In the genomic region with DNA sequence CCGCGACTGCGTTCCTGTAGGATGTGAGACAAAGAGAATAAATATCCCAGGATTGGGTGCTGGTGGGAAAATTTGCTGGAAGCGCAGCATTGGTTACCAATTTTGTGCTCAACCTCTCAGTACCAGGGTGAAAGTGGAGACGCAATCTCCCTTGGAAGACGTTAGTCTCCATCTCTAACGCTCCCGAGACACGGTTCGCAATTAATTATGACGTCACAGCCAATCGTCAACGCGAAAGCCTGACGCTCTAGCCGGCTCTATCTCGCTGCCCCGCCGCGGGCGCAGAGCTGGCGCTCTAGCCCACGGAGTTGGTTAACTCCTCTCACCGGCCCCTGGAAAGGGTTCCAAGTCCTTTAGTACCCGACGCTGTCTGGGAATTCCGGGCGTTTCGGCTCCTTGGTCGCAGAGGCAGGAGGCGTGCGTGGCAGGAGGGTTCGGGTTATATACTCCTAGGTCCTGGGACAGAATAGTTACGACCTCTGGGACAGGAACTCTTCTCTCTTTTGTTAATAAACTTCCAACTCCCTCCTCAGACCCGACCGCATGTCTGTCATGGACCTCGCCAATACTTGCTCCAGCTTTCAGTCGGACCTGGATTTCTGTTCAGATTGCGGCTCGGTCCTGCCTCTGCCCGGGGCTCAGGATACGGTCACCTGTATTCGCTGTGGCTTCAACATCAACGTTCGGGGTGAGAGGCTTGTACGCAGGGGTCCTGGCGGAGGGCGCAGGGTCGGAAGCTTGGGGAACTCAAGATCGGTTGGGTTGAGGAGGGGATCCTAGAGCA, we compare ENCODE assay signal across 8 cellular contexts. TPM values are rescaled to one million over a fixed set of nuclear protein-coding genes. Genes with fewer than 3 reads are reported as not detected.
DNase-seq lines count a peak whose midpoint lies in the region; ATAC-seq, FAIRE-seq and TF ChIP-seq lines count a peak whose summit lies in the region.

A gene with protein sequence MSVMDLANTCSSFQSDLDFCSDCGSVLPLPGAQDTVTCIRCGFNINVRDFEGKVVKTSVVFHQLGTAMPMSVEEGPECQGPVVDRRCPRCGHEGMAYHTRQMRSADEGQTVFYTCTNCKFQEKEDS (plus strand): TSS at position 284 of the 784 bp plus-strand sequence. CDS start 260 bp downstream, at position 544.

- peak within 1 kb of the TSS; percentile 67 for H2BK5ac ChIP-seq in H1 (ENCODE audit: low read depth, low read length)
- no peak within 1 kb of the TSS for H2BK5ac ChIP-seq in mesenchymal stem cell (ENCODE audit: low read depth, low read length, poor library complexity, severe bottlenecking)

- H3K9me3 ChIP-seq in NT2/D1 (ENCODE audit: insufficient read depth, low read length), result no peaks in the 10 kb centered on the region
- H3K9me3 ChIP-seq in H1 (ENCODE audit: insufficient read depth in 2 of 2, low read depth in 1 of 2, low read length in 1 of 2), result no peaks in the 10 kb centered on the region
- H3K9me3 ChIP-seq in mesenchymal stem cell (ENCODE audit: control insufficient read depth, low read length), result no peaks in the 10 kb centered on the region

- peak; percentile 88 for ATAC-seq in GM21360 (IDR thresholded peaks at IDR 0.05; ENCODE audit: unreplicated experiment)
- ATAC-seq in activated CD8-positive, alpha-beta memory T cell treated with anti-CD3 and anti-CD28 coated beads, Interleukin-2, amount 10 ng/mL, durations not matched to agents 7 days and 5 days, result peak; percentile 92

- FAIRE-seq in H1 (lab: Jason Lieb, UNC), result peak; percentile 24

- peaks cover 26% of the 10 kb centered on the region for H3K36me3 ChIP-seq in NT2/D1 (ENCODE audit: insufficient read depth, insufficient read length, low read length)
- H3K36me3 ChIP-seq in H1 (ENCODE audit: control insufficient read depth in 2 of 4, insufficient read depth in 4 of 4, low read length in 3 of 4), result peaks cover 0 to 4% (median under 1%) of the 10 kb centered on the region in 4 experiments; a peak in 4 of 8 replicates
- H3K36me3 ChIP-seq in mesenchymal stem cell (ENCODE audit: control insufficient read depth in 1 of 2, insufficient read depth in 2 of 2, low read depth in 1 of 2, low read length in 2 of 2), result peaks cover 0 to 39% of the 10 kb centered on the region in 2 experiments

- peak within 1 kb of the TSS; percentile 28 for H4K5ac ChIP-seq in H1 (ENCODE audit: insufficient read length, low read depth, low read length)

- H3K4me1 Mint-ChIP-seq in activated CD8-positive, alpha-beta memory T cell treated with anti-CD3 and anti-CD28 coated beads, Interleukin-2, amount 10 ng/mL, durations not matched to agents 7 days and 5 days, result peaks cover 40% of the 10 kb centered on the region

- H3K27ac ChIP-seq in H1 (ENCODE audit: low read depth, low read length), result peak within 1 kb of the TSS; percentile 81
- peak within 1 kb of the TSS; percentile 72 for H3K27ac ChIP-seq in mesenchymal stem cell (ENCODE audit: low read length, poor library complexity, severe bottlenecking)

- no peaks in the 10 kb centered on the region for H3K27me3 Mint-ChIP-seq in activated CD8-positive, alpha-beta memory T cell treated with anti-CD3 and anti-CD28 coated beads, Interleukin-2, amount 10 ng/mL, durations not matched to agents 7 days and 5 days

- H2BK15ac ChIP-seq in H1 (ENCODE audit: low read length) (peak within 1 kb of the TSS; percentile 36; the same call in 1 of the 2 replicates), mesenchymal stem cell (ENCODE audit: low read depth, poor library complexity, severe bottlenecking) (no peak within 1 kb of the TSS)

- no peaks in the 10 kb centered on the region for H4K20me1 ChIP-seq in H1 (replicated peaks in 1 of 2; ENCODE audit: control insufficient read depth in 1 of 2, insufficient read depth in 2 of 2, low read length in 2 of 2)

- H3K79me2 ChIP-seq in H1 (ENCODE audit: control insufficient read depth in 1 of 2, insufficient read depth in 2 of 2, low read length in 2 of 2), result peaks cover 0 to 16% of the 10 kb centered on the region in 2 experiments; a peak in 2 of 4 replicates

- H2AK5ac ChIP-seq in H1 (ENCODE audit: low read depth, low read length), result peak within 1 kb of the TSS; percentile 1; the same call in 1 of the 2 replicates
- H2AK5ac ChIP-seq in mesenchymal stem cell (ENCODE audit: low read length, severe bottlenecking), result peak within 1 kb of the TSS; percentile 6

- H2AFZ ChIP-seq in H1 (ENCODE audit: low read length), result peak within 1 kb of the TSS; percentile 96
- peak within 1 kb of the TSS; percentile 83 for H2AFZ ChIP-seq in mesenchymal stem cell (ENCODE audit: low read depth, low read length)

- H3K23ac ChIP-seq in H1 (ENCODE audit: insufficient read length) (no peak within 1 kb of the TSS), mesenchymal stem cell (ENCODE audit: low read length in 2 of 2) (peak within 1 kb of the TSS in 1 of 2 experiments; percentile 57)

- DNase-seq in CMK (ENCODE audit: low read depth) (peak; percentile 83), HUDEP-2 (lab: John Stamatoyannopoulos, UW; ENCODE audit: unreplicated experiment in 76 of 76) (peak in 74 of 76 experiments; percentile 58 to 97 (median 90)), NT2/D1 (ENCODE audit: low read depth, low spot score) (peak; percentile 87), H1 (ENCODE audit: low read depth in 1 of 2, low spot score in 2 of 2) (peak; percentile 77 to 87), mesenchymal stem cell (peak; percentile 97)
- DNase-seq in activated CD8-positive, alpha-beta memory T cell treated with anti-CD3 and anti-CD28 coated beads, Interleukin-2, amount 10 ng/mL, durations not matched to agents 7 days and 5 days, result peak; percentile 94
- DNase-seq in stimulated activated CD8-positive, alpha-beta memory T cell treated with anti-CD3 and anti-CD28 coated beads, Interleukin-12 subunit alpha, Interleukin-12 subunit beta, amount 100 ng/mL, for 4 hours (ENCODE audit: low read depth), result peak; percentile 76

- POLR2A ChIA-PET in H1 (lab: Charles Lee; ENCODE audit: partially characterized antibody), result interaction anchor here (0.7 to 2.9 kb wide), 19 partner anchors 9 to 395 kb away, joined by 3 to 21 read pairs (median 3); a partner anchor contains a TSS

- H4K91ac ChIP-seq in H1 (replicated peaks; ENCODE audit: insufficient read length, low read length), result no peak within 1 kb of the TSS
- no peak within 1 kb of the TSS for H4K91ac ChIP-seq in mesenchymal stem cell (ENCODE audit: low read length)

- H3K4me1 ChIP-seq in NT2/D1 (ENCODE audit: insufficient read depth, insufficient read length), result no peaks in the 10 kb centered on the region
- peaks cover 0 to 9% (median 7%) of the 10 kb centered on the region in 4 experiments; a peak in 5 of 7 replicates for H3K4me1 ChIP-seq in H1 (replicated peaks in 1 of 4; ENCODE audit: control insufficient read depth in 3 of 4, insufficient read depth in 4 of 4, low read length in 3 of 4)
- peaks cover 5% of the 10 kb centered on the region for H3K4me1 ChIP-seq in mesenchymal stem cell (ENCODE audit: control insufficient read depth, insufficient read depth, low read depth, low read length)

- peaks cover 10% of the 10 kb centered on the region for H3K23me2 ChIP-seq in H1 (ENCODE audit: low read depth, low read length)

- H2BK120ac ChIP-seq in H1 (replicated peaks; ENCODE audit: low read depth, low read length) (peak within 1 kb of the TSS; percentile 40), mesenchymal stem cell (ENCODE audit: low read depth, low read length) (no peak within 1 kb of the TSS)

- peak within 1 kb of the TSS; percentile 84 to 93 for H3K4me2 ChIP-seq in H1 (ENCODE audit: insufficient read depth in 1 of 2, low read depth in 2 of 2, low read length in 2 of 2)
- peak within 1 kb of the TSS; percentile 68 for H3K4me2 ChIP-seq in mesenchymal stem cell (ENCODE audit: low read length, poor library complexity, severe bottlenecking)

- TF ChIP-seq RAD21 in H1 (IDR thresholded peaks at IDR 0.05 in 1 of 2, conservative IDR thresholded peaks at IDR 0.05 in 1 of 2; ENCODE audit: low read depth in 2 of 2, low read length in 2 of 2), result peak; percentile 2 to 4; a peak in 1 of 4 replicates

- H4K8ac ChIP-seq in H1 (ENCODE audit: extremely low read depth, insufficient read depth, low read length) (peak within 1 kb of the TSS; percentile 96; the same call in 1 of the 2 replicates), mesenchymal stem cell (ENCODE audit: low read length) (peak within 1 kb of the TSS; percentile 94)

- peaks cover 27% of the 10 kb centered on the region for H3K36me3 Mint-ChIP-seq in activated CD8-positive, alpha-beta memory T cell treated with anti-CD3 and anti-CD28 coated beads, Interleukin-2, amount 10 ng/mL, durations not matched to agents 7 days and 5 days

- H3K9ac ChIP-seq in NT2/D1 (ENCODE audit: insufficient read length, low read depth), result peak within 1 kb of the TSS; percentile 75
- H3K9ac ChIP-seq in H1 (replicated peaks in 1 of 4; ENCODE audit: extremely low read depth in 1 of 4, low read depth in 3 of 4, low read length in 3 of 4), result peak within 1 kb of the TSS; percentile 76 to 90 (median 86)
- peak within 1 kb of the TSS; percentile 96 for H3K9ac ChIP-seq in mesenchymal stem cell (ENCODE audit: low read length)

- no peaks in the 10 kb centered on the region for H3K79me1 ChIP-seq in H1 (ENCODE audit: low read depth, low read length)
- peaks cover 6% of the 10 kb centered on the region for H3K79me1 ChIP-seq in mesenchymal stem cell (replicated peaks; ENCODE audit: low read length, poor library complexity, severe bottlenecking)

- CTCF ChIA-PET in activated CD8-positive, alpha-beta memory T cell treated with anti-CD3 and anti-CD28 coated beads, Interleukin-2, amount 10 ng/mL, durations not matched to agents 7 days and 5 days (lab: Charles Lee), result interaction anchor here (0.5 to 2.2 kb wide), 11 partner anchors 9 to 411 kb away, joined by 3 to 8 read pairs (median 5); no protein-coding TSS in a partner anchor
- CTCF ChIA-PET in H1 (lab: Charles Lee; ENCODE audit: partially characterized antibody), result interaction anchor here (0.7 to 1.5 kb wide), 4 partner anchors 13 to 66 kb away, joined by 3 to 4 read pairs (median 3); no protein-coding TSS in a partner anchor

- H3K9me3 Mint-ChIP-seq in activated CD8-positive, alpha-beta memory T cell treated with anti-CD3 and anti-CD28 coated beads, Interleukin-2, amount 10 ng/mL, durations not matched to agents 7 days and 5 days (ENCODE audit: low read depth), result no peaks in the 10 kb centered on the region

- H3K4me3 ChIP-seq in NT2/D1 (ENCODE audit: insufficient read length, low read depth) (peak within 1 kb of the TSS; percentile 73), H1 (ENCODE audit: extremely low read depth in 1 of 4, insufficient read depth in 2 of 4, low read depth in 3 of 4, low read length in 4 of 4) (peak within 1 kb of the TSS; percentile 90 to 100 (median 99)), mesenchymal stem cell (ENCODE audit: insufficient read depth in 1 of 2, low read depth in 1 of 2, low read length in 2 of 2) (peak within 1 kb of the TSS; percentile 68 to 92)

- peak; percentile 96 to 98 for TF ChIP-seq POLR2A in H1 (IDR thresholded peaks at IDR 0.05; ENCODE audit: control extremely low read depth in 1 of 2, low read depth in 2 of 2, low read length in 2 of 2)

- H3K4ac ChIP-seq in H1 (replicated peaks; ENCODE audit: insufficient read length, low read depth, low read length) (no peak within 1 kb of the TSS), mesenchymal stem cell (ENCODE audit: low read depth in 1 of 2, low read length in 2 of 2) (peak within 1 kb of the TSS; percentile 21 to 80)

- H3K18ac ChIP-seq in H1 (ENCODE audit: extremely low read depth, low read length) (peak within 1 kb of the TSS; percentile 81), mesenchymal stem cell (ENCODE audit: low read depth in 1 of 2, low read length in 2 of 2) (peak within 1 kb of the TSS; percentile 26 to 79)

- H2BK12ac ChIP-seq in H1 (ENCODE audit: low read depth, low read length) (peak within 1 kb of the TSS; percentile 55; the same call in 1 of the 2 replicates), mesenchymal stem cell (ENCODE audit: low read length in 2 of 2) (peak within 1 kb of the TSS in 1 of 2 experiments; percentile 15)

- peak within 1 kb of the TSS; percentile 98 for H3K4me3 Mint-ChIP-seq in activated CD8-positive, alpha-beta memory T cell treated with anti-CD3 and anti-CD28 coated beads, Interleukin-2, amount 10 ng/mL, durations not matched to agents 7 days and 5 days

- peak within 1 kb of the TSS; percentile 47 for H3K56ac ChIP-seq in H1 (replicated peaks; ENCODE audit: insufficient read length, low read depth, low read length)

- peak within 1 kb of the TSS; percentile 5 for H3K14ac ChIP-seq in H1 (ENCODE audit: insufficient read length)
- peak within 1 kb of the TSS in 1 of 2 experiments; percentile 3 for H3K14ac ChIP-seq in mesenchymal stem cell (ENCODE audit: low read length in 2 of 2)

- TF ChIP-seq EP300 in H1 (IDR thresholded peaks at IDR 0.05; ENCODE audit: borderline replicate concordance in 1 of 2, low read depth in 2 of 2, low read length in 2 of 2), result no peak

- 2% methylated on average over 46 of the region's 50 CpGs; no CpG with 5 or more reads in 1 of the 2 experiments for WGBS in H1 (ENCODE audit: extremely low coverage in 1 of 2, insufficient coverage in 1 of 2, insufficient read length in 1 of 2, insufficient replicate concordance in 2 of 2, low coverage in 1 of 2, low lambda C conversion rate in 2 of 2, missing lambda C conversion rate in 1 of 2), 2 experiments
- under 1% methylated on average over 45 of the region's 50 CpGs for WGBS in mesenchymal stem cell

- H3K27me3 ChIP-seq in NT2/D1 (ENCODE audit: insufficient read depth, insufficient read length) (no peaks in the 10 kb centered on the region), H1 (replicated peaks in 1 of 4; ENCODE audit: control insufficient read depth in 3 of 4, extremely low read depth in 1 of 4, insufficient read depth in 3 of 4, low read length in 3 of 4) (no peaks in the 10 kb centered on the region), mesenchymal stem cell (ENCODE audit: control insufficient read depth in 1 of 2, insufficient read depth in 1 of 2, low read length in 2 of 2) (no peaks in the 10 kb centered on the region)

- H2BK20ac ChIP-seq in H1 (ENCODE audit: low read length), result no peak within 1 kb of the TSS

- peak within 1 kb of the TSS; percentile 98 for H3K27ac Mint-ChIP-seq in activated CD8-positive, alpha-beta memory T cell treated with anti-CD3 and anti-CD28 coated beads, Interleukin-2, amount 10 ng/mL, durations not matched to agents 7 days and 5 days

- no peak; a peak in 1 of 4 replicates for TF ChIP-seq CTCF in H1 (IDR thresholded peaks at IDR 0.05; ENCODE audit: control extremely low read depth in 1 of 3, insufficient read depth in 1 of 3, low read depth in 1 of 3, low read length in 3 of 3)

RNA-seq across cellular contexts. Expression of the gene that starts here (rescaled TPM):
- 10 to 100 TPM; 49.6 to 53.8 TPM for total RNA-seq in activated CD8-positive, alpha-beta memory T cell treated with anti-CD3 and anti-CD28 coated beads, Interleukin-2, amount 10 ng/mL, durations not matched to agents 7 days and 5 days
- 31.5 and 35.7 TPM in 2 replicates for total RNA-seq in H1 (2021; fragmentation: NEBNext Ultra II Directional; extraction: Animal tissue kit (Norgen Biotek cat#: 25700))
- 79.0 and 82.2 TPM in 2 replicates for polyA plus RNA-seq in H1 (2011; rRNA removed)
- 54.6 TPM for polyA plus RNA-seq in H1 (2011; cell fraction: cytosol; rRNA removed)
- polyA plus RNA-seq in H1 (2011; cell fraction: nucleus; rRNA removed), result 44.8 TPM
- polyA plus RNA-seq in H1 (2012, experiment 1 of 2), result 33.6 to 54.9 TPM (median 49.3 TPM) in 4 replicates
- polyA plus RNA-seq in H1 (2012, experiment 2 of 2), result 71.1 TPM
- polyA plus RNA-seq in H1 (2013, experiment 1 of 2), result 53.3 TPM
- polyA plus RNA-seq in H1 (2013, experiment 2 of 2), result 57.4 TPM
- 12.6 and 18.4 TPM in 2 replicates for polyA minus RNA-seq in H1 (2011; rRNA and poly(A)+ RNA removed)
- 7.1 TPM for polyA minus RNA-seq in H1 (2011; cell fraction: cytosol; rRNA and poly(A)+ RNA removed)
- polyA minus RNA-seq in H1 (2011; cell fraction: nucleus; rRNA and poly(A)+ RNA removed), result 13.1 TPM
- polyA plus RNA-seq in mesenchymal stem cell (2013, experiment 1 of 2), result 31.6 TPM
- 33.7 TPM for polyA plus RNA-seq in mesenchymal stem cell (2013, experiment 2 of 2)

Comparison
In these comparisons a context has a peak if more than half of its experiments do, and no peak if none do; other contexts are left out.
1. Peak in every context shown above with its lines: DNase-seq, ATAC-seq, H3K4me3 ChIP-seq and H3K27ac ChIP-seq.